In genomic region chr20:60299951-60300350, GRCh38 we compare ENCODE assay signal across 23 cellular contexts.
DNase-seq lines count a peak whose midpoint lies in the region; ATAC-seq, FAIRE-seq and TF ChIP-seq lines count a peak whose summit lies in the region.
"Had no signal": no experiment of that assay in that cellular context is flagged by ENCODE, and none has a peak within 500 bp of the region (broad histone marks: within the 10 kb centered on the region; RNA-seq: fewer than 3 reads in every experiment).

No MANE protein-coding gene starts in this region.

- BruUV-seq in HepG2 (replicated peaks; lab: Mats Ljungman, UMichigan), result no TSS peak

- H3K9ac ChIP-seq in DND-41 (ENCODE audit: low read depth, low read length), result no peak overlapping the region
- no peak overlapping the region for H3K9ac ChIP-seq in HepG2 (ENCODE audit: insufficient read depth, low read depth, low read length)

- POLR2A ChIA-PET in HepG2 (lab: Yijun Ruan, JAX), result no interaction called here

- WGBS in HepG2 (ENCODE audit: low lambda C conversion rate), result 19% methylated on average over 12 of the region's 12 CpGs
- 93 to 96% (median 93%) methylated on average over 12 of the region's 12 CpGs for WGBS in psoas muscle, 3 donors

- intact Hi-C loops in HepG2 (cut with micrococcal nuclease; ENCODE audit: unreplicated experiment), result no loop called here
- intact Hi-C loops in psoas muscle (cut with DNase I), result loop anchor here in 1 of 2 donors (10.0 kb wide), 1 partner anchor 65 kb away; no protein-coding TSS in a partner anchor

- TF ChIP-seq POLR2A in HepG2 (IDR thresholded peaks at IDR 0.05; ENCODE audit: insufficient read depth in 1 of 2, low read depth in 2 of 2, low read length in 2 of 2), result no peak

- no peaks in the 10 kb centered on the region for H3K27me3 ChIP-seq in DND-41 (ENCODE audit: insufficient read depth, low read length, poor library complexity)
- peaks cover 0 to 5% of the 10 kb centered on the region in 2 experiments; a peak in 1 of 5 replicates for H3K27me3 ChIP-seq in HepG2 (ENCODE audit: control insufficient read depth in 1 of 2, insufficient read depth in 2 of 2, low read length in 2 of 2)
- H3K27me3 ChIP-seq in psoas muscle (ENCODE audit: insufficient read depth in 3 of 3, low read length in 2 of 3), result no peaks in the 10 kb centered on the region

- TF ChIP-seq EP300 in HepG2 (IDR thresholded peaks at IDR 0.05; ENCODE audit: low read depth in 2 of 2, low read length in 2 of 2) (no peak), HepG2 (CRISPR knock-in tag; IDR thresholded peaks at IDR 0.05; ENCODE audit: borderline replicate concordance) (no peak)

- 0 out of 3 replicates have a peak, but pooled peaks have one; percentile 12 for ATAC-seq in DND-41 (ENCODE audit: insufficient read depth, low read depth)
- ATAC-seq in HepG2, result peak; percentile 28; the same call in 1 of the 3 replicates
- no peak for ATAC-seq in psoas muscle
- ATAC-seq: CD8-positive, alpha-beta T cell; K562; Panc1 had no signal

- TF ChIP-seq RAD21 in HepG2 (CRISPR knock-in tag; IDR thresholded peaks at IDR 0.05), result no peak

- H3K79me2 ChIP-seq in DND-41 (ENCODE audit: insufficient read depth, low read length), result peaks cover 88% of the 10 kb centered on the region
- no peaks in the 10 kb centered on the region for H3K79me2 ChIP-seq in HepG2 (ENCODE audit: insufficient read depth, low read length)

- H2AFZ ChIP-seq in DND-41 (ENCODE audit: low read depth, low read length), result no peak overlapping the region
- no peak overlapping the region for H2AFZ ChIP-seq in HepG2 (ENCODE audit: low read length)

- in situ Hi-C loops in HepG2 (cut with HindIII; ENCODE audit: extremely low pct_ligation_motif_present, low pct_unique_long_range_greater_than_20kb), result no loop called here

- FAIRE-seq in HepG2 (lab: Jason Lieb, UNC), result no peak
- FAIRE-seq: GM18507, H54, K562 had no signal

- CTCF ChIA-PET in HepG2 (lab: Yijun Ruan, JAX; ENCODE audit: low intra/inter-chr PET ratio, low total read pairs), result no interaction called here

- H3K4me2 ChIP-seq in DND-41 (ENCODE audit: insufficient read depth, low read length) (no peak overlapping the region), HepG2 (ENCODE audit: low read depth, low read length) (no peak overlapping the region)

- H3K36me3 ChIP-seq in DND-41 (ENCODE audit: insufficient read depth, low read length), result peaks cover 78% of the 10 kb centered on the region
- H3K36me3 ChIP-seq in HepG2 (replicated peaks in 1 of 2; ENCODE audit: control insufficient read depth in 1 of 2, insufficient read depth in 2 of 2, low read length in 2 of 2), result no peaks in the 10 kb centered on the region
- no peaks in the 10 kb centered on the region for H3K36me3 ChIP-seq in psoas muscle (ENCODE audit: insufficient read depth in 1 of 2, low read depth in 1 of 2)

- H3K4me1 ChIP-seq in DND-41 (ENCODE audit: insufficient read depth, low read length) (peaks cover 33% of the 10 kb centered on the region), HepG2 (ENCODE audit: insufficient read depth, low read length) (no peaks in the 10 kb centered on the region), psoas muscle (no peaks in the 10 kb centered on the region)
- H3K4me1 ChIP-seq: Caco-2 had no signal

- no peak for DNase-seq in DND-41
- DNase-seq in NCI-H748 treated with DMSO at 0.1 percent for 48 hours (lab: John Stamatoyannopoulos, UW), result peak; percentile 42
- DNase-seq in HepG2 (ENCODE audit: low spot score), result no peak
- no peak for DNase-seq in psoas muscle
- no peak for DNase-seq in DMS53 (lab: John Stamatoyannopoulos, UW)
- DNase-seq in globus pallidus (ENCODE audit: low spot score), result no peak
- DNase-seq: C1 segment of cervical spinal cord; Caco-2; CD8-positive, alpha-beta T cell; DMS153; MM.1S; NCI-H2081; NCI-H2171; NCI-H226; NCI-H510A treated with DMSO at 0.1 percent for 48 hours; SHP77 had no signal

- no peak for TF ChIP-seq CTCF in 22Rv1 (IDR thresholded peaks at IDR 0.05)
- no peak for TF ChIP-seq CTCF in DND-41 (IDR thresholded peaks at IDR 0.05; ENCODE audit: borderline replicate concordance, extremely low read depth, low read length, poor library complexity, severe bottlenecking)
- TF ChIP-seq CTCF in HepG2 (CRISPR knock-in tag; IDR thresholded peaks at IDR 0.05), result no peak
- no peak for TF ChIP-seq CTCF in psoas muscle (IDR thresholded peaks at IDR 0.05)

- H3K27ac ChIP-seq in 22Rv1 (0 out of 2 replicates have a peak overlapping the region, but pooled peaks have one; percentile 10), DND-41 (ENCODE audit: low read length) (peak overlapping the region; percentile 48), HepG2 (ENCODE audit: extremely low read length, insufficient read depth, low read length) (no peak overlapping the region), psoas muscle (no peak overlapping the region)
- H3K27ac ChIP-seq: RWPE1, SK-N-MC had no signal

- peaks cover 28% of the 10 kb centered on the region for H4K20me1 ChIP-seq in DND-41 (ENCODE audit: insufficient read depth, low read length)
- H4K20me1 ChIP-seq in HepG2 (ENCODE audit: insufficient read depth, low read length), result no peaks in the 10 kb centered on the region

- no peak overlapping the region for H3K4me3 ChIP-seq in DND-41 (ENCODE audit: low read depth in 1 of 2, low read length in 2 of 2)
- no peak overlapping the region for H3K4me3 ChIP-seq in HepG2 (replicated peaks in 1 of 3; ENCODE audit: insufficient read depth in 1 of 3, low read depth in 2 of 3, low read length in 3 of 3)
- H3K4me3 ChIP-seq in psoas muscle, result no peak overlapping the region
- H3K4me3 ChIP-seq: K562, SK-N-MC had no signal

- H3K9me3 ChIP-seq in DND-41 (ENCODE audit: insufficient read depth, low read length, severe bottlenecking) (no peaks in the 10 kb centered on the region), HepG2 (ENCODE audit: low read length) (0 out of 2 replicates have a peak, but pooled peaks cover 3% of the 10 kb centered on the region), psoas muscle (no peaks in the 10 kb centered on the region)
- H3K9me3 ChIP-seq: Caco-2 had no signal

TF ChIP-seq in HepG2, 621 proteins besides CTCF, POLR2A, EP300 and RAD21 (continues in another document):
- TF ChIP-seq LRRFIP1 (CRISPR knock-in tag; conservative IDR thresholded peaks at IDR 0.05), result no peak
- no peak for TF ChIP-seq ZFP36L2 (CRISPR knock-in tag; IDR thresholded peaks at IDR 0.05)
- no peak for TF ChIP-seq HNF4G (IDR thresholded peaks at IDR 0.05; ENCODE audit: borderline replicate concordance, low read depth, low read length)
- TF ChIP-seq HNF4G (CRISPR knock-in tag; IDR thresholded peaks at IDR 0.05; ENCODE audit: borderline replicate concordance, low read depth), result no peak
- TF ChIP-seq ZBTB34 (CRISPR knock-in tag; IDR thresholded peaks at IDR 0.05), result no peak
- no peak for TF ChIP-seq ZNF280B (CRISPR knock-in tag; IDR thresholded peaks at IDR 0.05; ENCODE audit: borderline replicate concordance)
- TF ChIP-seq ZNF530 (CRISPR knock-in tag; IDR thresholded peaks at IDR 0.05; ENCODE audit: low read depth), result no peak
- TF ChIP-seq MAFF (IDR thresholded peaks at IDR 0.05; ENCODE audit: low read depth, low read length), result no peak
- TF ChIP-seq ADNP (CRISPR knock-in tag; IDR thresholded peaks at IDR 0.05), result no peak
- no peak for TF ChIP-seq ZNF678 (CRISPR knock-in tag; IDR thresholded peaks at IDR 0.05)
- no peak for TF ChIP-seq POGZ (CRISPR knock-in tag; IDR thresholded peaks at IDR 0.05)
- TF ChIP-seq HOXA7 (CRISPR knock-in tag; IDR thresholded peaks at IDR 0.05), result no peak
- TF ChIP-seq ZNF790 (CRISPR knock-in tag; IDR thresholded peaks at IDR 0.05; ENCODE audit: borderline replicate concordance), result no peak

Comparison
In these comparisons a context has a peak if more than half of its experiments do, and no peak if none do; other contexts are left out.
1. H3K27ac ChIP-seq: peak in 22Rv1 (single experiment) and DND-41 (single experiment); none in HepG2 (single experiment) and psoas muscle (single experiment).
2. ATAC-seq: peak in DND-41 (single experiment) and HepG2 (single experiment); none in psoas muscle (0 of 4).